ENCODE assay signal across 8 cellular contexts in the genomic region with DNA sequence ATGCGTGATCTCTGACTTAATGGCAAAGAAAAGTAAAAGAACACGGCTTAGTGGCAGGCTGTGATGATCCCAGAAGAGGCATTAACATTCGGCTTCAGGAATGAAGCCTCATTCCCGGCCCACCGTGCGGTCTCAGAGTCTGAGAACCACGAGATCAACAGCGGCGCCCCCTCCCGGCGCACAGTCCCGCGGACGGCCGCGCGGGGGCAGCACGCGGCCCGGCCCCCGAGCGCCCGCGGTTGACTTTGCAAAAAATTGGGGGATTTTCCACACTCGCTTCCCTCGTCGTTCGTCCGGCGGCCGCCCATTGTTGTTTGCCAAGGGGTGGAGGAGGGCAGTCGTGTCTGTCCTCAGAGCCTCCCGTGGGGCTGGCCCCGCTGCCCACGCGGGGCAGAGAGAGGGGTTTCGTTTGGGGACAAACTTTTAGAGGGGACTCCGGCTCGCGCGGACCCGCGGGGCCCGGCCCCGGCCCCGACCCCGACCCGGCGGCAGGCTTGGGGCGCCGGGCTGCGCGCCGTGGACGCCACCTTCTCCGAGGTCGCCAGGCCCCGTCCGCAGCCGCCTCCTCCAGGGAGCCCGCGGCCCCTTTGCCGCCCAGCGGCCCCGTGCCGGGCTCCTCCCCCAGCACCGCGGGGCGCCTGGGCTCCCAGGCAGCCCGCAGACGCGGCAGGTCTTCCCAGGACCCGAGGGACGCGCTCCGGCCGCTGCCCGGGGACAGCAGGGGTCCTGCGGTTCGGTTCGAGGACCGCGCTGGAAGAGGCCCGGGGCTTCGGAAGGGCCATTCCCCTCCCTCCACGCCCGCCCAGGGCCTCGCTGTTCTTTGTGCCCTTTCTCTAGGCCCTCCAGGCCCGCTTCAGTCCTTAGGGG. TPM values are rescaled to one million over a fixed set of nuclear protein-coding genes. Genes with fewer than 3 reads are reported as not detected.
DNase-seq lines count a peak whose midpoint lies in the region; ATAC-seq and TF ChIP-seq lines count a peak whose summit lies in the region.

No MANE protein-coding gene starts in this region.

- no peaks in the 10 kb centered on the region for H3K9me3 ChIP-seq in lower lobe of right lung

- DNase-seq in Ammon's horn (ENCODE audit: low spot score), result peak; percentile 89
- peak; percentile 74 for DNase-seq in NCI-H460 (ENCODE audit: extremely low read depth, low read depth)
- DNase-seq in activated CD4-positive, alpha-beta T cell treated with anti-CD3 and anti-CD28 coated beads, Interleukin-2, amount 50 U/mL, for 1 hour, result peak; percentile 78
- DNase-seq in dermis microvascular lymphatic vessel endothelial cell (ENCODE audit: low read depth in 2 of 2), result peak; percentile 48 to 80
- DNase-seq in lower lobe of right lung, result peak; percentile 88
- peak; percentile 45 to 85 (median 66) for DNase-seq in stimulated activated CD4-positive, alpha-beta T cell treated with anti-CD3 and anti-CD28 coated beads, TNF-alpha, amount 100 ng/mL, for 1 hour (ENCODE audit: low read depth in 3 of 3, low spot score in 1 of 3)

- no peaks in the 10 kb centered on the region for H3K27me3 ChIP-seq in lower lobe of right lung (ENCODE audit: low read depth)

- intact Hi-C loops in lower lobe of right lung (cut with DNase I), result no loop called here

- peaks cover 26% of the 10 kb centered on the region for H3K4me1 ChIP-seq in lower lobe of right lung

- peak; percentile 98 for TF ChIP-seq CTCF in lower lobe of right lung (IDR thresholded peaks at IDR 0.05)

- ATAC-seq in GM18909 (IDR thresholded peaks at IDR 0.05; ENCODE audit: poor library complexity, unreplicated experiment), result peak; percentile 59
- peak; percentile 45 for ATAC-seq in HG03139 (IDR thresholded peaks at IDR 0.05; ENCODE audit: unreplicated experiment)
- peak; percentile 84 to 89 for ATAC-seq in lower lobe of right lung

- H3K27ac ChIP-seq in lower lobe of right lung, result peak overlapping the region; percentile 83

- H3K4me3 ChIP-seq in lower lobe of right lung, result peak overlapping the region; percentile 57

- no peaks in the 10 kb centered on the region for H3K36me3 ChIP-seq in lower lobe of right lung

RNA-seq across cellular contexts. Expression of gene HS6ST1, which starts 3.3 kb away (rescaled TPM):
- 15.6 and 17.1 TPM in 2 replicates for total RNA-seq in NCI-H460 (2014; rRNA removed; shearing (Covaris generic))
- polyA plus RNA-seq in NCI-H460 (2014; cell fraction: nucleus; rRNA removed), result 18.1 and 21.5 TPM in 2 replicates
- total RNA-seq in dermis microvascular lymphatic vessel endothelial cell (8.3 and 12.4 TPM in 2 replicates), lower lobe of right lung (26.3 TPM)

Comparison
In these comparisons a context has a peak if more than half of its experiments do, and no peak if none do; other contexts are left out.
1. Peak in every context shown above with its lines: DNase-seq, ATAC-seq, H3K4me3 ChIP-seq and H3K27ac ChIP-seq.